ENCODE assay signal across 8 cellular contexts in genomic region chr14:77457522-77458248, GRCh38. TPM values are rescaled to one million over a fixed set of nuclear protein-coding genes. Genes with fewer than 3 reads are reported as not detected.
A peak's percentile ranks its signal among the peaks of the same experiment; 100 is the strongest.
DNase-seq lines count a peak whose midpoint lies in the region; ATAC-seq lines count a peak whose summit lies in the region.

Gene AHSA1, plus strand, starts transcription at chr14:77458093. Its CDS starts 97 bp downstream, at chr14:77458190.
Gene VIPAS39, minus strand, starts transcription at chr14:77457601. Its CDS starts 3,499 bp downstream, at chr14:77454102.

- no peaks in the 10 kb centered on the region for H3K9me3 ChIP-seq in BLaER1

- DNase-seq in NCI-H69 (lab: John Stamatoyannopoulos, UW) (peak; percentile 100), dedifferentiated amniotic fluid mesenchymal stem cell (ENCODE audit: extremely low spot score) (peak; percentile 99), left kidney (ENCODE audit: low read depth, low spot score) (peak; percentile 100)
- DNase-seq in activated CD4-positive, alpha-beta T cell treated with anti-CD3 and anti-CD28 coated beads, Interleukin-2, amount 10 ng/mL, durations not matched to agents 7 days and 5 days = peak; percentile 98
- peak; percentile 88 to 92 for DNase-seq in stimulated activated CD4-positive, alpha-beta T cell treated with anti-CD3 and anti-CD28 coated beads, Interleukin-2, amount 100 ng/mL, for 24 hours

- no peaks in the 10 kb centered on the region for H3K27me3 Mint-ChIP-seq in activated CD4-positive, alpha-beta T cell treated with anti-CD3 and anti-CD28 coated beads, Interleukin-2, amount 10 ng/mL, durations not matched to agents 7 days and 5 days

- H3K27me3 ChIP-seq in BLaER1 = no peaks in the 10 kb centered on the region

- H3K9ac ChIP-seq in BLaER1 = peak within 1 kb of the TSS; percentile 94

- H3K4me2 ChIP-seq in BLaER1 = peak within 1 kb of the TSS; percentile 84

- peak within 1 kb of the TSS; percentile 96 for H3K27ac ChIP-seq in BLaER1

- peaks cover 42% of the 10 kb centered on the region for H3K36me3 ChIP-seq in BLaER1

- peaks cover 33% of the 10 kb centered on the region for H3K4me1 ChIP-seq in BLaER1

- H3K4me1 Mint-ChIP-seq in activated CD4-positive, alpha-beta T cell treated with anti-CD3 and anti-CD28 coated beads, Interleukin-2, amount 10 ng/mL, durations not matched to agents 7 days and 5 days = peaks cover 39% of the 10 kb centered on the region

- H3K36me3 Mint-ChIP-seq in activated CD4-positive, alpha-beta T cell treated with anti-CD3 and anti-CD28 coated beads, Interleukin-2, amount 10 ng/mL, durations not matched to agents 7 days and 5 days (ENCODE audit: low read depth) = peaks cover 39% of the 10 kb centered on the region

- peak within 1 kb of the TSS; percentile 92 for H3K4me3 ChIP-seq in BLaER1

- H3K9me3 Mint-ChIP-seq in activated CD4-positive, alpha-beta T cell treated with anti-CD3 and anti-CD28 coated beads, Interleukin-2, amount 10 ng/mL, durations not matched to agents 7 days and 5 days = no peaks in the 10 kb centered on the region

- POLR2A ChIA-PET in activated CD4-positive, alpha-beta T cell treated with anti-CD3 and anti-CD28 coated beads, Interleukin-2, amount 10 ng/mL, durations not matched to agents 7 days and 5 days (lab: Charles Lee) = no interaction called here

- H4K20me1 ChIP-seq in BLaER1 = peaks cover 46% of the 10 kb centered on the region

- ATAC-seq in GM19328 (IDR thresholded peaks at IDR 0.05; ENCODE audit: unreplicated experiment) (peak; percentile 83), HG03520 (IDR thresholded peaks at IDR 0.05; ENCODE audit: unreplicated experiment) (peak; percentile 77)

- peak within 1 kb of the TSS; percentile 100 for H3K4me3 Mint-ChIP-seq in activated CD4-positive, alpha-beta T cell treated with anti-CD3 and anti-CD28 coated beads, Interleukin-2, amount 10 ng/mL, durations not matched to agents 7 days and 5 days

- H3K27ac Mint-ChIP-seq in activated CD4-positive, alpha-beta T cell treated with anti-CD3 and anti-CD28 coated beads, Interleukin-2, amount 10 ng/mL, durations not matched to agents 7 days and 5 days = peak within 1 kb of the TSS; percentile 100

- CTCF ChIA-PET in activated CD4-positive, alpha-beta T cell treated with anti-CD3 and anti-CD28 coated beads, Interleukin-2, amount 10 ng/mL, durations not matched to agents 7 days and 5 days (lab: Charles Lee) = interaction anchor here (0.6 to 2.0 kb wide), 5 partner anchors 12 to 137 kb away, joined by 3 to 5 read pairs (median 3); partner anchors contain the start of genes GSTZ1, SAMD15 and TMED8

RNA-seq across cellular contexts. Expression of gene AHSA1, which starts in this region (rescaled TPM):
- total RNA-seq in activated CD4-positive, alpha-beta T cell treated with anti-CD3 and anti-CD28 coated beads, Interleukin-2, amount 10 ng/mL, durations not matched to agents 7 days and 5 days = 100 to 1,000 TPM; 217 to 245 TPM

RNA-seq across cellular contexts. Expression of gene VIPAS39, which starts in this region (rescaled TPM):
- total RNA-seq in activated CD4-positive, alpha-beta T cell treated with anti-CD3 and anti-CD28 coated beads, Interleukin-2, amount 10 ng/mL, durations not matched to agents 7 days and 5 days = 10 to 100 TPM; 19.0 to 20.7 TPM

Comparison
In these comparisons a context has a peak if more than half of its experiments do, and no peak if none do; other contexts are left out.
1. Peak in every context shown above with its lines: DNase-seq, ATAC-seq, H3K4me3 ChIP-seq and H3K27ac ChIP-seq.